Comparison of ENCODE assay signal across 9 cellular contexts in the genomic region with DNA sequence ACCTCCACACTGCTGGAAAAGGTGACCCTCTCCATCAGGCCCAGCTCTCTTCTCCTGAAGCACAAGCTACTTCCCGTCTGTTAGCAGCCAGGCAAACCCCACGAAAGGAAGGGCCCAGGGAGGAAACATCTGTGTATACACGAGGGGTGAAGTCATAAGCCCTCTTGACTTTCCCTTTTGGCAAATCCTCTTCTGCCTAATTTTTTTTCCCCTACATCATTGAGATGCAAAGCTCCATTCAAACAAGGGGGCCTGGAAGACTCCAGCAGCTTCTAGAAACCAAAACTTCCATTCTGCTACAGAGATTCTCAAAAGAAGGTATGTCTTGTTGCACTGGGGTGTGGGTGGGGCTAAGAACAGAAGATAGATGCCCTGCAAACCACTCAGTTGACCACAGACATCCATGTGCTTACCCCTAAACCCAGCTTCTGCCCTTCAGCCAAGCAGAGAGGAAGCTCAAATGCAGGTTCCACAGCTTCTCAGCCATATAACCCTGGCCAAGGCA.
A peak's percentile ranks its signal among the peaks of the same experiment; 100 is the strongest.
DNase-seq lines count a peak whose midpoint lies in the region; ATAC-seq and TF ChIP-seq lines count a peak whose summit lies in the region.
"Had no signal": no experiment of that assay in that cellular context is flagged by ENCODE, and none has a peak within 500 bp of the region (broad histone marks: within the 10 kb centered on the region; RNA-seq: fewer than 3 reads in every experiment).

No MANE protein-coding gene starts in this region.

- TF ChIP-seq CTCF in Peyer's patch (IDR thresholded peaks at IDR 0.05) = no peak
- TF ChIP-seq CTCF in lung (IDR thresholded peaks at IDR 0.05; ENCODE audit: control extremely low read depth, extremely low read depth) = no peak

- 16 to 26% methylated on average over 3 of the region's 3 CpGs for WGBS in lung, 2 donors

- H3K27ac ChIP-seq in Peyer's patch = peak overlapping the region; percentile 11 to 75 (median 46)
- H3K27ac ChIP-seq in lung (ENCODE audit: low read depth in 1 of 2, low read length in 1 of 2) = peak overlapping the region; percentile 22 to 34

- H3K9me3 ChIP-seq in Peyer's patch (no peaks in the 10 kb centered on the region), lung (ENCODE audit: control insufficient read depth in 2 of 2, insufficient read depth in 1 of 2, low read length in 1 of 2) (peaks cover 0 to 3% of the 10 kb centered on the region in 2 donors), MG63 (no peaks in the 10 kb centered on the region)

- H3K4me1 ChIP-seq in Peyer's patch (peaks cover 0 to 5% (median 0%) of the 10 kb centered on the region in 4 donors), lung (ENCODE audit: control insufficient read depth in 2 of 2, insufficient read depth in 2 of 2, low read length in 2 of 2) (peaks cover 0 to 6% of the 10 kb centered on the region in 2 donors)

- ATAC-seq in GM21825 (IDR thresholded peaks at IDR 0.05; ENCODE audit: unreplicated experiment) (peak; percentile 45), lung (ENCODE audit: insufficient read depth, low FRiP score) (peak; percentile 34)

- DNase-seq in GDM1 (lab: John Stamatoyannopoulos, UW) (peak; percentile 71), Peyer's patch (no peak), lung (ENCODE audit: low spot score) (no peak), NCI-H1092 (lab: John Stamatoyannopoulos, UW) (no peak), ecto neural progenitor cell (ENCODE audit: low spot score) (no peak), DMS114 treated with DMSO at 0.1 percent for 48 hours (lab: John Stamatoyannopoulos, UW; ENCODE audit: unreplicated experiment) (no peak), MG63 (no peak)
- DNase-seq: NCI-H1105 had no signal

- no peak overlapping the region for H3K4me3 ChIP-seq in Peyer's patch
- H3K4me3 ChIP-seq in lung = no peak overlapping the region
- no peak overlapping the region for H3K4me3 ChIP-seq in MG63

- H3K27me3 ChIP-seq in Peyer's patch (no peaks in the 10 kb centered on the region), lung (ENCODE audit: control insufficient read depth, insufficient read depth) (no peaks in the 10 kb centered on the region), MG63 (no peaks in the 10 kb centered on the region)

- TF ChIP-seq POLR2A in Peyer's patch (IDR thresholded peaks at IDR 0.05) = no peak

- H3K36me3 ChIP-seq in Peyer's patch = no peaks in the 10 kb centered on the region
- H3K36me3 ChIP-seq in lung (ENCODE audit: control insufficient read depth in 2 of 2, insufficient read depth in 2 of 2, low read length in 2 of 2) = no peaks in the 10 kb centered on the region
- H3K36me3 ChIP-seq in MG63 = no peaks in the 10 kb centered on the region
